19 cellular contexts compared by ENCODE assay signal in the genomic region with DNA sequence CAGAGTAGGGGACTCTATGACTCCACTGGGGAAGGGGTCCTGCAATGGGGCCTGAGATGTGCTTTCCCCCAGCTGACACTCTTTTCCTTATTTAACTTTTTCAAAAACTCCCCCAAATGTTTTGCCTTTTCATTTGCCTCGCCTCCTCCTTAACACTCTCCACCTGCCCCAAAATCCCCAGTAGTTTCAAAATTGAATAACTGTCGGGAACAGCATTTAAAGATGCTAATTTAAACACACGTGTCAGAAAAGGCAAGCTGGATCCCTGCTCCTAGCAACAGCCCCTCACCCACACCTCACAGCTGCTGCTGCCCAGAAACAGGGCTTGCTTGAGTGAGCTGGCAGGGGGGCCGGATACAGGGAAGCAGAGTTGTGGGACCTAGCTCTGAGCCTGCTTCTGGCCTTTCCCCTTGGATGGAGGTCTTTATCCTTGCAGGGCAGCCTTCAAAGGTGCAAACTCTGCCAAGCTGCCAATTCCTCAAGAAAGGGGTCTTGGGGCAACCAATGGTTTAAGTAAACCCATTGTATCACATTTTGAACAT.
"Had no signal": no experiment of that assay in that cellular context is flagged by ENCODE, and none has a peak within 500 bp of the region (broad histone marks: within the 10 kb centered on the region; RNA-seq: fewer than 3 reads in every experiment).

No MANE protein-coding gene starts in this region.

- DNase-seq: activated CD4-positive, alpha-beta T cell treated with anti-CD3 and anti-CD28 coated beads, Interleukin-2, amount 10 ng/mL, durations not matched to agents 7 days and 5 days; activated CD8-positive, alpha-beta T cell treated with anti-CD3 and anti-CD28 coated beads for 36 hours; adrenal gland; brain microvascular endothelial cell; central memory CD4-positive, alpha-beta T cell; dermis blood vessel endothelial cell; effector CD8-positive, alpha-beta T cell; foreskin melanocyte; islet precursor cell; left colon; lower lobe of right lung; naive thymus-derived CD4-positive, alpha-beta T cell; stimulated activated CD4-positive, alpha-beta T cell treated with anti-CD3 and anti-CD28 coated beads, Interleukin-4, amount 100 ng/mL, for 1 hour; stimulated activated naive CD4-positive, alpha-beta T cell; upper lobe of left lung had no signal

- H3K4me1 ChIP-seq: adrenal gland, lower lobe of right lung, upper lobe of left lung had no signal

- ATAC-seq: activated CD4-positive, CD25-positive, alpha-beta regulatory T cell treated with anti-CD3 and anti-CD28 coated beads, Interleukin-2, amount 50 U/mL, for 24 hours; activated CD8-positive, alpha-beta T cell treated with anti-CD3 and anti-CD28 coated beads for 36 hours; activated naive CD4-positive, alpha-beta T cell treated with anti-CD3 and anti-CD28 coated beads, Interleukin-2, amount 50 U/mL, for 72 hours; left colon; lower lobe of right lung; naive thymus-derived CD4-positive, alpha-beta T cell had no signal

- H3K4me3 ChIP-seq: adrenal gland, ascending aorta, lower lobe of right lung, thoracic aorta, upper lobe of left lung had no signal

- H3K9me3 ChIP-seq: adrenal gland, ascending aorta, lower lobe of right lung, thoracic aorta, upper lobe of left lung had no signal

- H3K36me3 ChIP-seq: adrenal gland, ascending aorta, brain microvascular endothelial cell, lower lobe of right lung, thoracic aorta, upper lobe of left lung had no signal

- H3K27ac ChIP-seq: adrenal gland, ascending aorta, brain microvascular endothelial cell, lower lobe of right lung, upper lobe of left lung had no signal

- H3K27me3 ChIP-seq: adrenal gland, ascending aorta, brain microvascular endothelial cell, upper lobe of left lung had no signal
